In the genomic region with DNA sequence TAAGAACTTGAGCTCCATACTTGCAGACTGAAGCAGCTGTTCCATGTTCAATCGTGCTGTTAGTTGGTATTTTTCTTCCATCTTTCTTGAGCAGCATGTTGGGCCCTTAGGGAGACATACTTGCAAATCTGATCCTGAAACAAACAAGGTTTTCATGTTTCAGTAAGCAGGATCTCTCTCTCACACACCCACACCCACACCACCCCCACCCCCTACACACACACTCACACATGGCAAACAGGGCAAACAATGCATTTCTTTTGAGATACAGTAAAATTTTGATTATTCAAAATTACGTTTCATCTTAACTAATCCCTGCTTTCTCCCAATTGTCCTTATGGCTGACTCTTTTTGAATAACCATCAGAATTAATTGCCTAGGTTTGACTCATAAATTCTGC, we compare ENCODE assay signal across 38 cellular contexts. TPM values are rescaled to one million over a fixed set of nuclear protein-coding genes. Genes with fewer than 3 reads are reported as not detected.
"Had no signal": no experiment of that assay in that cellular context is flagged by ENCODE, and none has a peak within 500 bp of the region (broad histone marks: within the 10 kb centered on the region; RNA-seq: fewer than 3 reads in every experiment).

No MANE protein-coding gene starts in this region.

- H3K27me3 Mint-ChIP-seq: activated CD8-positive, alpha-beta T cell treated with anti-CD3 and anti-CD28 coated beads for 36 hours; activated naive CD8-positive, alpha-beta T cell treated with anti-CD3 and anti-CD28 coated beads for 36 hours had no signal

- H3K27me3 ChIP-seq: cardiac muscle cell, colonic mucosa had no signal

- DNase-seq: activated B cell treated with CpG ODN at 0.5 μM for 24 hours; activated CD4-positive, alpha-beta memory T cell treated with anti-CD3 and anti-CD28 coated beads for 36 hours; activated CD4-positive, alpha-beta T cell treated with anti-CD3 and anti-CD28 coated beads for 4 hours; activated CD4-positive, alpha-beta T cell treated with anti-CD3 and anti-CD28 coated beads, Interleukin-2, amount 10 ng/mL, durations not matched to agents 24 days and 14 days; activated CD4-positive, alpha-beta T cell treated with anti-CD3 and anti-CD28 coated beads, Interleukin-2, amount 50 U/mL, for 1 hour; activated CD4-positive, alpha-beta T cell treated with anti-CD3 and anti-CD28 coated beads, Interleukin-2, amount 50 U/mL, for 4 hours; activated CD4-positive, CD25-positive, alpha-beta regulatory T cell treated with anti-CD3 and anti-CD28 coated beads, Interleukin-2, amount 50 U/mL, for 72 hours; activated CD8-positive, alpha-beta memory T cell treated with anti-CD3 and anti-CD28 coated beads, Interleukin-2, amount 50 U/mL, for 4 hours; activated CD8-positive, alpha-beta T cell treated with anti-CD3 and anti-CD28 coated beads for 36 hours; activated effector memory CD4-positive, alpha-beta T cell treated with anti-CD3 and anti-CD28 coated beads, Interleukin-2, amount 50 U/mL, for 16 hours; activated gamma-delta T cell treated with Interleukin-2 at 50 U/mL for 16 hours; activated naive CD4-positive, alpha-beta T cell; activated naive CD4-positive, alpha-beta T cell treated with anti-CD3 and anti-CD28 coated beads for 36 hours; activated naive CD4-positive, alpha-beta T cell treated with anti-CD3 and anti-CD28 coated beads, Interleukin-2, amount 50 U/mL, for 16 hours; activated naive CD8-positive, alpha-beta T cell treated with anti-CD3 and anti-CD28 coated beads for 36 hours; activated T-cell treated with anti-CD3 and anti-CD28 coated beads for 4 hours; activated T-cell treated with anti-CD3 and anti-CD28 coated beads, Interleukin-2, amount 50 U/mL, for 1 hour; activated T-cell treated with anti-CD3 and anti-CD28 coated beads, Interleukin-2, amount 50 U/mL, for 4 hours; activated T-cell treated with anti-CD3 and anti-CD28 coated beads, Interleukin-2, amount 50 U/mL, for 72 hours; adrenal gland; amniotic stem cell; aorta; caudate nucleus; cerebellar nuclear complex; colonic mucosa; T-helper 2 cell; T-helper 9 cell had no signal

- H3K4me1 Mint-ChIP-seq: activated B cell treated with CpG ODN at 0.5 μM for 24 hours; activated CD4-positive, alpha-beta T cell treated with anti-CD3 and anti-CD28 coated beads, Interleukin-2, amount 10 ng/mL, durations not matched to agents 24 days and 14 days; activated naive CD8-positive, alpha-beta T cell treated with anti-CD3 and anti-CD28 coated beads for 36 hours; activated T-helper 17 cell treated with anti-CD3 and anti-CD28 coated beads, Interleukin-2, amount 50 U/mL, for 72 hours; central memory CD8-positive, alpha-beta T cell had no signal

- H3K36me3 ChIP-seq: adrenal gland, cardiac muscle cell, colonic mucosa had no signal

- H3K9me3 Mint-ChIP-seq: activated CD4-positive, alpha-beta memory T cell treated with anti-CD3 and anti-CD28 coated beads for 36 hours; activated naive CD4-positive, alpha-beta T cell treated with anti-CD3 and anti-CD28 coated beads for 36 hours; activated T-helper 17 cell treated with anti-CD3 and anti-CD28 coated beads, Interleukin-2, amount 50 U/mL, for 72 hours; central memory CD8-positive, alpha-beta T cell; T-helper 2 cell treated with Interferon-gamma antibody and Interleukin-4, amounts not matched to agents 5 μg/mL and 100 μg/mL, for 36 hours had no signal

- FAIRE-seq: bronchial epithelial cell, TTC549 had no signal

- H3K4me3 ChIP-seq: adrenal gland, cardiac muscle cell, colonic mucosa had no signal

- H3K4me1 ChIP-seq: adrenal gland, colonic mucosa had no signal

- H3K27ac Mint-ChIP-seq: activated B cell treated with CpG ODN at 0.5 μM for 24 hours; activated CD4-positive, alpha-beta memory T cell treated with anti-CD3 and anti-CD28 coated beads for 36 hours; activated CD4-positive, alpha-beta T cell treated with anti-CD3 and anti-CD28 coated beads, Interleukin-2, amount 10 ng/mL, durations not matched to agents 24 days and 14 days; activated CD8-positive, alpha-beta T cell treated with anti-CD3 and anti-CD28 coated beads for 36 hours; activated naive CD4-positive, alpha-beta T cell treated with anti-CD3 and anti-CD28 coated beads for 36 hours; activated naive CD4-positive, alpha-beta T cell treated with anti-CD3 and anti-CD28 coated beads, Interleukin-2, amount 50 U/mL, for 72 hours; activated naive CD8-positive, alpha-beta T cell treated with anti-CD3 and anti-CD28 coated beads for 36 hours; activated T-cell treated with anti-CD3 and anti-CD28 coated beads, Interleukin-2, amount 50 U/mL, for 72 hours; activated T-helper 1 cell treated with anti-CD3 and anti-CD28 coated beads, Interleukin-12 subunit alpha, Interleukin-12 subunit beta, Interleukin-2, Interleukin-4 antibody, amounts not matched to agents 30 ng/mL and 10 ng/mL and 1 ng/mL, durations not matched to agents 14 hours and 24 hours and 36 hours; activated T-helper 17 cell treated with anti-CD3 and anti-CD28 coated beads, Interleukin-2, amount 50 U/mL, for 72 hours; brain; T-helper 2 cell treated with Interferon-gamma antibody and Interleukin-4, amounts not matched to agents 5 μg/mL and 100 μg/mL, for 36 hours had no signal

- H3K36me3 Mint-ChIP-seq: activated CD4-positive, alpha-beta memory T cell treated with anti-CD3 and anti-CD28 coated beads for 36 hours had no signal

- H3K4me3 Mint-ChIP-seq: activated B cell treated with CpG ODN at 0.5 μM for 24 hours; activated CD4-positive, alpha-beta memory T cell treated with anti-CD3 and anti-CD28 coated beads for 36 hours; activated CD4-positive, alpha-beta T cell treated with anti-CD3 and anti-CD28 coated beads, Interleukin-2, amount 10 ng/mL, durations not matched to agents 24 days and 14 days; activated CD8-positive, alpha-beta T cell treated with anti-CD3 and anti-CD28 coated beads for 36 hours; activated naive CD4-positive, alpha-beta T cell treated with anti-CD3 and anti-CD28 coated beads for 36 hours; activated naive CD8-positive, alpha-beta T cell treated with anti-CD3 and anti-CD28 coated beads for 36 hours; activated T-cell treated with anti-CD3 and anti-CD28 coated beads, Interleukin-2, amount 50 U/mL, for 4 hours; activated T-cell treated with anti-CD3 and anti-CD28 coated beads, Interleukin-2, amount 50 U/mL, for 72 hours; activated T-helper 1 cell treated with anti-CD3 and anti-CD28 coated beads, Interleukin-12 subunit alpha, Interleukin-12 subunit beta, Interleukin-2, Interleukin-4 antibody, amounts not matched to agents 30 ng/mL and 10 ng/mL and 1 ng/mL, durations not matched to agents 14 hours and 24 hours and 36 hours; activated T-helper 17 cell treated with anti-CD3 and anti-CD28 coated beads, Interleukin-2, amount 50 U/mL, for 72 hours; brain; central memory CD8-positive, alpha-beta T cell; T-helper 2 cell treated with Interferon-gamma antibody and Interleukin-4, amounts not matched to agents 5 μg/mL and 100 μg/mL, for 36 hours had no signal

- H3K27ac ChIP-seq: adrenal gland, cardiac muscle cell, colonic mucosa, VCaP had no signal

- ATAC-seq: activated CD8-positive, alpha-beta T cell treated with anti-CD3 and anti-CD28 coated beads for 36 hours; activated naive CD4-positive, alpha-beta T cell treated with anti-CD3 and anti-CD28 coated beads, Interleukin-2, amount 50 U/mL, for 72 hours; activated T-cell treated with anti-CD3 and anti-CD28 coated beads, Interleukin-2, amount 50 U/mL, for 4 hours; activated T-cell treated with anti-CD3 and anti-CD28 coated beads, Interleukin-2, amount 50 U/mL, for 72 hours; activated T-helper 17 cell treated with anti-CD3 and anti-CD28 coated beads, Interleukin-2, amount 50 U/mL, for 72 hours had no signal

- H3K9me3 ChIP-seq: adrenal gland, colonic mucosa had no signal

RNA-seq across cellular contexts. Expression of gene GPC3, which starts 32.3 kb away (rescaled TPM):
- total RNA-seq: activated B cell treated with CpG ODN at 0.5 μM for 24 hours; activated CD8-positive, alpha-beta memory T cell treated with anti-CD3 and anti-CD28 coated beads for 36 hours had no signal
